Comparison of ENCODE assay signal across 9 cellular contexts in genomic region chr21:35324372-35325220, GRCh38.
DNase-seq lines count a peak whose midpoint lies in the region; ATAC-seq and TF ChIP-seq lines count a peak whose summit lies in the region.
"Had no signal": no experiment of that assay in that cellular context is flagged by ENCODE, and none has a peak within 500 bp of the region (broad histone marks: within the 10 kb centered on the region; RNA-seq: fewer than 3 reads in every experiment).

No MANE protein-coding gene starts in this region.

- H3K9me3 Mint-ChIP-seq in stimulated activated memory B cell treated with anti-CD40 and anti-IgM and Interleukin-4, amounts not matched to agents 10 μg/mL and 1 μg/mL and 100 μg/mL, for 72 hours, result no peaks in the 10 kb centered on the region

- H3K27me3 Mint-ChIP-seq in stimulated activated memory B cell treated with anti-CD40 and anti-IgM and Interleukin-4, amounts not matched to agents 10 μg/mL and 1 μg/mL and 100 μg/mL, for 72 hours, result no peaks in the 10 kb centered on the region

- ATAC-seq in omental fat pad (ENCODE audit: low FRiP score), result peak; percentile 58
- no peak for ATAC-seq in stimulated activated memory B cell treated with anti-CD40 and anti-IgM and Interleukin-4, amounts not matched to agents 10 μg/mL and 1 μg/mL and 100 μg/mL, for 72 hours

- H3K27ac Mint-ChIP-seq in stimulated activated memory B cell treated with anti-CD40 and anti-IgM and Interleukin-4, amounts not matched to agents 10 μg/mL and 1 μg/mL and 100 μg/mL, for 72 hours, result no peak overlapping the region

- POLR2A ChIA-PET in AG04450 (lab: Yijun Ruan, JAX), result interaction anchor here (0.5 kb wide), 1 partner anchor 225 kb away, joined by 3 read pairs; no protein-coding TSS in a partner anchor

- no peak overlapping the region for H3K4me3 Mint-ChIP-seq in stimulated activated memory B cell treated with anti-CD40 and anti-IgM and Interleukin-4, amounts not matched to agents 10 μg/mL and 1 μg/mL and 100 μg/mL, for 72 hours

- no peaks in the 10 kb centered on the region for H3K36me3 Mint-ChIP-seq in stimulated activated memory B cell treated with anti-CD40 and anti-IgM and Interleukin-4, amounts not matched to agents 10 μg/mL and 1 μg/mL and 100 μg/mL, for 72 hours

- no peaks in the 10 kb centered on the region for H3K36me3 ChIP-seq in NT2/D1 (ENCODE audit: insufficient read depth, insufficient read length, low read length)

- H3K27ac ChIP-seq in AG04450 (ENCODE audit: low read depth, low read length), result peak overlapping the region; percentile 39

- TF ChIP-seq CTCF in AG04450 (IDR thresholded peaks at IDR 0.05; ENCODE audit: low read depth, low read length), result no peak
- no peak for TF ChIP-seq CTCF in omental fat pad (IDR thresholded peaks at IDR 0.05)

- H3K9me3 ChIP-seq in AG04450 (ENCODE audit: control insufficient read depth, insufficient read depth, low read length) (no peaks in the 10 kb centered on the region), NT2/D1 (ENCODE audit: insufficient read depth, low read length) (no peaks in the 10 kb centered on the region)

- no peaks in the 10 kb centered on the region for H3K4me1 ChIP-seq in NT2/D1 (ENCODE audit: insufficient read depth, insufficient read length)

- no peak overlapping the region for H3K9ac ChIP-seq in NT2/D1 (ENCODE audit: insufficient read length, low read depth)

- peaks cover 7% of the 10 kb centered on the region for H3K4me1 Mint-ChIP-seq in stimulated activated memory B cell treated with anti-CD40 and anti-IgM and Interleukin-4, amounts not matched to agents 10 μg/mL and 1 μg/mL and 100 μg/mL, for 72 hours

- DNase-seq in AG04450 (ENCODE audit: low read depth, low spot score) (no peak), NT2/D1 (ENCODE audit: low read depth, low spot score) (peak; percentile 20), fibroblast of gingiva (ENCODE audit: low read depth) (peak; percentile 93), omental fat pad (ENCODE audit: low spot score) (no peak), NCI-H2227 (lab: John Stamatoyannopoulos, UW; ENCODE audit: unreplicated experiment) (no peak), NCI-H1930 (lab: John Stamatoyannopoulos, UW) (no peak), NCI-H1092 treated with DMSO at 0.1 percent for 48 hours (lab: John Stamatoyannopoulos, UW) (no peak)
- DNase-seq: cerebellar nuclear complex had no signal

- no peaks in the 10 kb centered on the region for H3K27me3 ChIP-seq in AG04450 (ENCODE audit: control insufficient read depth, insufficient read depth, low read length)
- no peaks in the 10 kb centered on the region for H3K27me3 ChIP-seq in NT2/D1 (ENCODE audit: insufficient read depth, insufficient read length)

- no peak overlapping the region for H3K4me3 ChIP-seq in AG04450 (ENCODE audit: low read depth, low read length)
- H3K4me3 ChIP-seq in NT2/D1 (ENCODE audit: insufficient read length, low read depth), result no peak overlapping the region

- CTCF ChIA-PET in AG04450 (lab: Charles Lee), result no interaction called here

Comparison
In these comparisons a context has a peak if more than half of its experiments do, and no peak if none do; other contexts are left out.
1. DNase-seq: peak in NT2/D1 (single experiment) and fibroblast of gingiva (single experiment); none in AG04450 (single experiment), omental fat pad (single experiment), NCI-H2227 (single experiment), NCI-H1930 (0 of 2) and NCI-H1092 treated with DMSO at 0.1 percent for 48 hours (single experiment).